1 cellular context compared by ENCODE assay signal in genomic region chr10:7913122-7913872, GRCh38.
TF ChIP-seq lines count a peak whose summit lies in the region.

No MANE protein-coding gene starts in this region.

TF ChIP-seq in WTC11, 78 proteins besides CTCF, POLR2A, EP300 and RAD21 (continued from another document):
- TF ChIP-seq ZNF512 (CRISPR knock-in tag; IDR thresholded peaks at IDR 0.05; ENCODE audit: borderline replicate concordance) (no peak), FOXP1 (CRISPR knock-in tag; IDR thresholded peaks at IDR 0.05; ENCODE audit: borderline replicate concordance) (no peak)
- TF ChIP-seq, protein P1, sequence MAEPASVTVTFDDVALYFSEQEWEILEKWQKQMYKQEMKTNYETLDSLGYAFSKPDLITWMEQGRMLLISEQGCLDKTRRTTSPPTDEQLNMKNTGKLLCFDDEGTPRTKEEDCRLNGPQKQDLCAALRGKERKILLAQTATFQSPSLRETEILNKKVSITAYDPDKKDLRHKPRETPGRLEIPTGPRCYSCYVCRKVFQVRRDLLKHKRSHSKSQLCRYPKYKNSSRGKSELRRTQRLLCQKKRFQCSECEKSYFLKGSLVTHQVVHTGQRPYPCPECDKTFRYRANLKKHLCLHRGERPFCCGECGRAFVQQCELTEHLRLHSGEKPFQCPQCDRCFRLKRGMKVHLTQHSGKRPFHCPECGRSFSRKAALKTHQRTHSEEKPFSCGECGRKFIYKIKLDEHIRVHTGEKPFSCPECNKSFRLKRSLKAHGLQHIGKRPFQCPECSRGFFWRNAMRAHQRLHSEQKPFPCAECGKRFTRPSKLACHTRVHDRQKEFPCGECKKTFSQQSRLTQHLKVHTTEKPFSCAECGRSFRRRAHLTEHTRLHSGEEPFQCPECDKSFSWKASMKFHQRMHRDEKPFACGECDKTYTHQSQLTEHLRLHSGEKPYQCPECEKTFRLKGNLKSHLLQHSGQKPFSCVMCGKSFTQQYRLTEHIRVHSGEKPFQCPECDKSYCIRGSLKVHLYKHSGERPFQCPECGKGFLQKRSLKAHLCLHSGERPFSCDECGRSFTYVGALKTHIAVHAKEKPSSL (CRISPR knock-in tag; conservative IDR thresholded peaks at IDR 0.05) = no peak
